Comparison of ENCODE assay signal across 23 cellular contexts in genomic region chr4:2596153-2596552, GRCh38. TPM values are rescaled to one million over a fixed set of nuclear protein-coding genes. Genes with fewer than 3 reads are reported as not detected.
DNase-seq lines count a peak whose midpoint lies in the region; ATAC-seq and TF ChIP-seq lines count a peak whose summit lies in the region.
"Had no signal": no experiment of that assay in that cellular context is flagged by ENCODE, and none has a peak within 500 bp of the region (broad histone marks: within the 10 kb centered on the region; RNA-seq: fewer than 3 reads in every experiment).

No MANE protein-coding gene starts in this region.

- intact Hi-C loops in gastrocnemius medialis (cut with DNase I; ENCODE audit: low total_unique reads), result loop anchor here (2.0 kb wide), 2 partner anchors 59 to 65 kb away; partner anchors contain the start of gene FAM193A

- H3K27ac ChIP-seq in gastrocnemius medialis, result peak overlapping the region; percentile 79 to 87 (median 87)
- H3K27ac ChIP-seq: prostate gland had no signal

- TF ChIP-seq POLR2A in gastrocnemius medialis (IDR thresholded peaks at IDR 0.05), result no peak

- peak; percentile 44 for ATAC-seq in esophagus mucosa
- no peak for ATAC-seq in gastrocnemius medialis
- ATAC-seq in GM19467 (IDR thresholded peaks at IDR 0.05; ENCODE audit: unreplicated experiment), result no peak
- no peak for ATAC-seq in HG02981 (IDR thresholded peaks at IDR 0.05; ENCODE audit: unreplicated experiment)

- no peak for TF ChIP-seq CTCF in gastrocnemius medialis (IDR thresholded peaks at IDR 0.05 in 4 of 5, conservative IDR thresholded peaks at IDR 0.05 in 1 of 5)

- peak; percentile 25 for DNase-seq in activated T-cell treated with anti-CD3 and anti-CD28 coated beads, Interleukin-2, amount 50 U/mL, for 24 hours
- DNase-seq in activated T-cell treated with anti-CD3 and anti-CD28 coated beads, Interleukin-2, amount 50 U/mL, for 48 hours, result no peak
- DNase-seq in NCI-H774 (lab: John Stamatoyannopoulos, UW) (peak; percentile 6), gastrocnemius medialis (peak in 1 of 2 donors; percentile 23), NCI-H1436 (lab: John Stamatoyannopoulos, UW) (no peak)
- DNase-seq: ACHN; activated naive CD8-positive, alpha-beta T cell treated with anti-CD3 and anti-CD28 coated beads for 36 hours; activated T-cell treated with anti-CD3 and anti-CD28 coated beads, Interleukin-2, amount 50 U/mL, for 1 hour; brain microvascular endothelial cell; DMS53; foreskin fibroblast; MV-4-11; NCI-H2029; NCI-H524; spleen; testis had no signal

- no peaks in the 10 kb centered on the region for H3K9me3 ChIP-seq in gastrocnemius medialis
- H3K9me3 ChIP-seq: prostate gland, spleen, testis had no signal

- H3K36me3 Mint-ChIP-seq in activated T-cell treated with anti-CD3 and anti-CD28 coated beads, Interleukin-2, amount 50 U/mL, for 24 hours (ENCODE audit: low read depth), result peaks cover 51% of the 10 kb centered on the region

- no peak overlapping the region for H3K4me3 ChIP-seq in gastrocnemius medialis
- H3K4me3 ChIP-seq: K562, prostate gland, spleen, testis had no signal

- H3K4me1 Mint-ChIP-seq in activated T-cell treated with anti-CD3 and anti-CD28 coated beads, Interleukin-2, amount 50 U/mL, for 24 hours (ENCODE audit: low read depth), result peaks cover 74% of the 10 kb centered on the region

- H3K4me1 ChIP-seq in gastrocnemius medialis, result peaks cover 72 to 83% of the 10 kb centered on the region in 2 donors
- H3K4me1 ChIP-seq: prostate gland had no signal

- H3K9me3 Mint-ChIP-seq in activated T-cell treated with anti-CD3 and anti-CD28 coated beads, Interleukin-2, amount 50 U/mL, for 24 hours, result no peaks in the 10 kb centered on the region
- H3K9me3 Mint-ChIP-seq: activated naive CD8-positive, alpha-beta T cell treated with anti-CD3 and anti-CD28 coated beads for 36 hours; CD14-positive monocyte; dendritic cell treated with granulocyte-macrophage colony-stimulating factor and Interleukin-4, amounts not matched to agents 40 ng/mL and 50 ng/mL, for 4 days had no signal

- H3K27me3 ChIP-seq in gastrocnemius medialis, result no peaks in the 10 kb centered on the region
- H3K27me3 ChIP-seq: brain microvascular endothelial cell, spleen, testis had no signal

- no peak overlapping the region for H3K4me3 Mint-ChIP-seq in activated T-cell treated with anti-CD3 and anti-CD28 coated beads, Interleukin-2, amount 50 U/mL, for 24 hours
- H3K4me3 Mint-ChIP-seq: activated naive CD8-positive, alpha-beta T cell treated with anti-CD3 and anti-CD28 coated beads for 36 hours; CD14-positive monocyte; dendritic cell treated with granulocyte-macrophage colony-stimulating factor and Interleukin-4, amounts not matched to agents 40 ng/mL and 50 ng/mL, for 4 days had no signal

- in situ Hi-C loops in gastrocnemius medialis (cut with MboI; ENCODE audit: low sequenced_read_pairs in 4 of 4), result no loop called here

- H3K27me3 Mint-ChIP-seq in activated T-cell treated with anti-CD3 and anti-CD28 coated beads, Interleukin-2, amount 50 U/mL, for 24 hours, result no peaks in the 10 kb centered on the region
- H3K27me3 Mint-ChIP-seq: activated naive CD8-positive, alpha-beta T cell treated with anti-CD3 and anti-CD28 coated beads for 36 hours; dendritic cell treated with granulocyte-macrophage colony-stimulating factor and Interleukin-4, amounts not matched to agents 40 ng/mL and 50 ng/mL, for 4 days had no signal

- H3K36me3 ChIP-seq in gastrocnemius medialis, result no peaks in the 10 kb centered on the region
- H3K36me3 ChIP-seq: prostate gland had no signal

- peak overlapping the region; percentile 62 for H3K27ac Mint-ChIP-seq in activated T-cell treated with anti-CD3 and anti-CD28 coated beads, Interleukin-2, amount 50 U/mL, for 24 hours
- H3K27ac Mint-ChIP-seq: dendritic cell treated with granulocyte-macrophage colony-stimulating factor and Interleukin-4, amounts not matched to agents 40 ng/mL and 50 ng/mL, for 4 days had no signal

RNA-seq across cellular contexts. Expression of gene FAM193A, which starts 59.7 kb away (rescaled TPM):
- total RNA-seq in esophagus mucosa (12.0 TPM), gastrocnemius medialis (10 to 100 TPM; 16.7 to 18.9 (median 18.0) TPM)

Comparison
In these comparisons a context has a peak if more than half of its experiments do, and no peak if none do; other contexts are left out.
1. DNase-seq: peak in activated T-cell treated with anti-CD3 and anti-CD28 coated beads, Interleukin-2, amount 50 U/mL, for 24 hours (single experiment) and NCI-H774 (single experiment); none in activated T-cell treated with anti-CD3 and anti-CD28 coated beads, Interleukin-2, amount 50 U/mL, for 48 hours (0 of 2) and NCI-H1436 (single experiment).